Comparison of ENCODE assay signal across 1 cellular context in genomic region chr17:79742589-79742918, GRCh38.
TF ChIP-seq lines count a peak whose summit lies in the region.

No MANE protein-coding gene starts in this region.

TF ChIP-seq in H1, 55 proteins besides CTCF, POLR2A, EP300 and RAD21:
- TF ChIP-seq ZNF274 (IDR thresholded peaks at IDR 0.05; ENCODE audit: borderline replicate concordance, extremely low read depth, low read length) (no peak), SIX5 (IDR thresholded peaks at IDR 0.05; ENCODE audit: low read depth, low read length) (no peak), MAFK (IDR thresholded peaks at IDR 0.05; ENCODE audit: low read depth, low read length) (no peak), NRF1 (IDR thresholded peaks at IDR 0.05; ENCODE audit: low read depth, low read length) (no peak), CHD2 (IDR thresholded peaks at IDR 0.05; ENCODE audit: low read length) (no peak), GTF2F1 (IDR thresholded peaks at IDR 0.05; ENCODE audit: borderline replicate concordance, low read depth, low read length) (no peak), POU5F1 (IDR thresholded peaks at IDR 0.05; ENCODE audit: low read depth, low read length) (no peak), BACH1 (IDR thresholded peaks at IDR 0.05; ENCODE audit: low read length) (no peak), RFX5 (IDR thresholded peaks at IDR 0.05; ENCODE audit: borderline replicate concordance, low read depth, low read length) (no peak), EGR1 (IDR thresholded peaks at IDR 0.05; ENCODE audit: borderline replicate concordance, low read depth, low read length) (no peak), KDM1A (IDR thresholded peaks at IDR 0.05; ENCODE audit: borderline replicate concordance, low read length) (no peak), POLR2AphosphoS5 (IDR thresholded peaks at IDR 0.05; ENCODE audit: low read depth, low read length) (no peak), SRF (IDR thresholded peaks at IDR 0.05; ENCODE audit: low read depth, low read length) (no peak), YY1 (IDR thresholded peaks at IDR 0.05; ENCODE audit: low read depth, low read length) (no peak), SUZ12 (IDR thresholded peaks at IDR 0.05; ENCODE audit: low read length) (no peak), HDAC6 (IDR thresholded peaks at IDR 0.05; ENCODE audit: low read depth, low read length) (no peak), TEAD4 (IDR thresholded peaks at IDR 0.05; ENCODE audit: low read depth, low read length) (no peak), BCL11A (IDR thresholded peaks at IDR 0.05; ENCODE audit: low read depth in 2 of 2, low read length in 2 of 2) (no peak)
